Comparison of ENCODE assay signal across 2 cellular contexts in genomic region chr16:3389663-3390338, GRCh38.
TF ChIP-seq lines count a peak whose summit lies in the region.

No MANE protein-coding gene starts in this region.

TF ChIP-seq in liver, 16 proteins besides CTCF, POLR2A, EP300 and RAD21:
- TF ChIP-seq FOXA1 (IDR thresholded peaks at IDR 0.05) (no peak), EGR1 (IDR thresholded peaks at IDR 0.05; ENCODE audit: low read depth in 2 of 2) (no peak), TAF1 (conservative IDR thresholded peaks at IDR 0.05) (no peak), YY1 (IDR thresholded peaks at IDR 0.05) (no peak), GABPA (IDR thresholded peaks at IDR 0.05 in 1 of 2, conservative IDR thresholded peaks at IDR 0.05 in 1 of 2) (no peak), RXRA (IDR thresholded peaks at IDR 0.05) (no peak), HNF4A (conservative IDR thresholded peaks at IDR 0.05) (no peak), JUND (IDR thresholded peaks at IDR 0.05) (no peak), MAX (IDR thresholded peaks at IDR 0.05) (no peak), FOXA2 (IDR thresholded peaks at IDR 0.05) (no peak), SP1 (IDR thresholded peaks at IDR 0.05) (no peak), HNF4G (IDR thresholded peaks at IDR 0.05) (no peak), REST (IDR thresholded peaks at IDR 0.05) (no peak)
- TF ChIP-seq, protein P1, sequence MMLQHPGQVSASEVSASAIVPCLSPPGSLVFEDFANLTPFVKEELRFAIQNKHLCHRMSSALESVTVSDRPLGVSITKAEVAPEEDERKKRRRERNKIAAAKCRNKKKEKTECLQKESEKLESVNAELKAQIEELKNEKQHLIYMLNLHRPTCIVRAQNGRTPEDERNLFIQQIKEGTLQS (IDR thresholded peaks at IDR 0.05) = no peak
- TF ChIP-seq, protein P2, sequence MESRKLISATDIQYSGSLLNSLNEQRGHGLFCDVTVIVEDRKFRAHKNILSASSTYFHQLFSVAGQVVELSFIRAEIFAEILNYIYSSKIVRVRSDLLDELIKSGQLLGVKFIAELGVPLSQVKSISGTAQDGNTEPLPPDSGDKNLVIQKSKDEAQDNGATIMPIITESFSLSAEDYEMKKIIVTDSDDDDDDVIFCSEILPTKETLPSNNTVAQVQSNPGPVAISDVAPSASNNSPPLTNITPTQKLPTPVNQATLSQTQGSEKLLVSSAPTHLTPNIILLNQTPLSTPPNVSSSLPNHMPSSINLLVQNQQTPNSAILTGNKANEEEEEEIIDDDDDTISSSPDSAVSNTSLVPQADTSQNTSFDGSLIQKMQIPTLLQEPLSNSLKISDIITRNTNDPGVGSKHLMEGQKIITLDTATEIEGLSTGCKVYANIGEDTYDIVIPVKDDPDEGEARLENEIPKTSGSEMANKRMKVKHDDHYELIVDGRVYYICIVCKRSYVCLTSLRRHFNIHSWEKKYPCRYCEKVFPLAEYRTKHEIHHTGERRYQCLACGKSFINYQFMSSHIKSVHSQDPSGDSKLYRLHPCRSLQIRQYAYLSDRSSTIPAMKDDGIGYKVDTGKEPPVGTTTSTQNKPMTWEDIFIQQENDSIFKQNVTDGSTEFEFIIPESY (IDR thresholded peaks at IDR 0.05) = no peak

TF ChIP-seq in K562, 482 proteins besides CTCF, POLR2A, EP300 and RAD21:
- peak; percentile 73; the same call in 1 of the 2 replicates for TF ChIP-seq TCF7 (IDR thresholded peaks at IDR 0.05; ENCODE audit: borderline replicate concordance)
- no peak for TF ChIP-seq DPF2 (IDR thresholded peaks at IDR 0.05)
- 0 out of 2 replicates have a peak, but pooled peaks have one; percentile 20 for TF ChIP-seq ZNF263 (CRISPR knock-in tag; IDR thresholded peaks at IDR 0.05; ENCODE audit: borderline replicate concordance)
- 0 out of 2 replicates have a peak, but pooled peaks have one; percentile 29 for TF ChIP-seq LEF1 (IDR thresholded peaks at IDR 0.05)
- 0 out of 2 replicates have a peak, but pooled peaks have one; percentile 29 for TF ChIP-seq ZFX (CRISPR knock-in tag; IDR thresholded peaks at IDR 0.05)
- peak; percentile 53; the same call in 1 of the 2 replicates for TF ChIP-seq CTBP1 (IDR thresholded peaks at IDR 0.05; ENCODE audit: borderline replicate concordance)
- TF ChIP-seq TAL1 (IDR thresholded peaks at IDR 0.05) = 0 out of 2 replicates have a peak, but pooled peaks have one; percentile 11
- TF ChIP-seq TOE1 (IDR thresholded peaks at IDR 0.05; ENCODE audit: borderline replicate concordance) = no peak
- TF ChIP-seq TOE1 (CRISPR knock-in tag; IDR thresholded peaks at IDR 0.05; ENCODE audit: borderline replicate concordance, low read depth) = no peak
- TF ChIP-seq RBM34 (IDR thresholded peaks at IDR 0.05; ENCODE audit: borderline replicate concordance, insufficient read depth, low read length) = no peak
- TF ChIP-seq, protein P3, sequence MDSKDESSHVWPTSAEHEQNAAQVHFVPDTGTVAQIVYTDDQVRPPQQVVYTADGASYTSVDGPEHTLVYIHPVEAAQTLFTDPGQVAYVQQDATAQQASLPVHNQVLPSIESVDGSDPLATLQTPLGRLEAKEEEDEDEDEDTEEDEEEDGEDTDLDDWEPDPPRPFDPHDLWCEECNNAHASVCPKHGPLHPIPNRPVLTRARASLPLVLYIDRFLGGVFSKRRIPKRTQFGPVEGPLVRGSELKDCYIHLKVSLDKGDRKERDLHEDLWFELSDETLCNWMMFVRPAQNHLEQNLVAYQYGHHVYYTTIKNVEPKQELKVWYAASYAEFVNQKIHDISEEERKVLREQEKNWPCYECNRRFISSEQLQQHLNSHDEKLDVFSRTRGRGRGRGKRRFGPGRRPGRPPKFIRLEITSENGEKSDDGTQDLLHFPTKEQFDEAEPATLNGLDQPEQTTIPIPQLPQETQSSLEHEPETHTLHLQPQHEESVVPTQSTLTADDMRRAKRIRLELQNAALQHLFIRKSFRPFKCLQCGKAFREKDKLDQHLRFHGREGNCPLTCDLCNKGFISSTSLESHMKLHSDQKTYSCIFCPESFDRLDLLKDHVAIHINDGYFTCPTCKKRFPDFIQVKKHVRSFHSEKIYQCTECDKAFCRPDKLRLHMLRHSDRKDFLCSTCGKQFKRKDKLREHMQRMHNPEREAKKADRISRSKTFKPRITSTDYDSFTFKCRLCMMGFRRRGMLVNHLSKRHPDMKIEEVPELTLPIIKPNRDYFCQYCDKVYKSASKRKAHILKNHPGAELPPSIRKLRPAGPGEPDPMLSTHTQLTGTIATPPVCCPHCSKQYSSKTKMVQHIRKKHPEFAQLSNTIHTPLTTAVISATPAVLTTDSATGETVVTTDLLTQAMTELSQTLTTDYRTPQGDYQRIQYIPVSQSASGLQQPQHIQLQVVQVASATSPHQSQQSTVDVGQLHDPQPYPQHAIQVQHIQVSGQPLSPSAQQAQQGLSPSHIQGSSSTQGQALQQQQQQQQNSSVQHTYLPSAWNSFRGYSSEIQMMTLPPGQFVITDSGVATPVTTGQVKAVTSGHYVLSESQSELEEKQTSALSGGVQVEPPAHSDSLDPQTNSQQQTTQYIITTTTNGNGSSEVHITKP (IDR thresholded peaks at IDR 0.05; ENCODE audit: partially characterized antibody) = peak; percentile 44
- TF ChIP-seq CBFA2T3 (IDR thresholded peaks at IDR 0.05) = peak; percentile 29; the same call in 1 of the 2 replicates
- TF ChIP-seq, protein P4, sequence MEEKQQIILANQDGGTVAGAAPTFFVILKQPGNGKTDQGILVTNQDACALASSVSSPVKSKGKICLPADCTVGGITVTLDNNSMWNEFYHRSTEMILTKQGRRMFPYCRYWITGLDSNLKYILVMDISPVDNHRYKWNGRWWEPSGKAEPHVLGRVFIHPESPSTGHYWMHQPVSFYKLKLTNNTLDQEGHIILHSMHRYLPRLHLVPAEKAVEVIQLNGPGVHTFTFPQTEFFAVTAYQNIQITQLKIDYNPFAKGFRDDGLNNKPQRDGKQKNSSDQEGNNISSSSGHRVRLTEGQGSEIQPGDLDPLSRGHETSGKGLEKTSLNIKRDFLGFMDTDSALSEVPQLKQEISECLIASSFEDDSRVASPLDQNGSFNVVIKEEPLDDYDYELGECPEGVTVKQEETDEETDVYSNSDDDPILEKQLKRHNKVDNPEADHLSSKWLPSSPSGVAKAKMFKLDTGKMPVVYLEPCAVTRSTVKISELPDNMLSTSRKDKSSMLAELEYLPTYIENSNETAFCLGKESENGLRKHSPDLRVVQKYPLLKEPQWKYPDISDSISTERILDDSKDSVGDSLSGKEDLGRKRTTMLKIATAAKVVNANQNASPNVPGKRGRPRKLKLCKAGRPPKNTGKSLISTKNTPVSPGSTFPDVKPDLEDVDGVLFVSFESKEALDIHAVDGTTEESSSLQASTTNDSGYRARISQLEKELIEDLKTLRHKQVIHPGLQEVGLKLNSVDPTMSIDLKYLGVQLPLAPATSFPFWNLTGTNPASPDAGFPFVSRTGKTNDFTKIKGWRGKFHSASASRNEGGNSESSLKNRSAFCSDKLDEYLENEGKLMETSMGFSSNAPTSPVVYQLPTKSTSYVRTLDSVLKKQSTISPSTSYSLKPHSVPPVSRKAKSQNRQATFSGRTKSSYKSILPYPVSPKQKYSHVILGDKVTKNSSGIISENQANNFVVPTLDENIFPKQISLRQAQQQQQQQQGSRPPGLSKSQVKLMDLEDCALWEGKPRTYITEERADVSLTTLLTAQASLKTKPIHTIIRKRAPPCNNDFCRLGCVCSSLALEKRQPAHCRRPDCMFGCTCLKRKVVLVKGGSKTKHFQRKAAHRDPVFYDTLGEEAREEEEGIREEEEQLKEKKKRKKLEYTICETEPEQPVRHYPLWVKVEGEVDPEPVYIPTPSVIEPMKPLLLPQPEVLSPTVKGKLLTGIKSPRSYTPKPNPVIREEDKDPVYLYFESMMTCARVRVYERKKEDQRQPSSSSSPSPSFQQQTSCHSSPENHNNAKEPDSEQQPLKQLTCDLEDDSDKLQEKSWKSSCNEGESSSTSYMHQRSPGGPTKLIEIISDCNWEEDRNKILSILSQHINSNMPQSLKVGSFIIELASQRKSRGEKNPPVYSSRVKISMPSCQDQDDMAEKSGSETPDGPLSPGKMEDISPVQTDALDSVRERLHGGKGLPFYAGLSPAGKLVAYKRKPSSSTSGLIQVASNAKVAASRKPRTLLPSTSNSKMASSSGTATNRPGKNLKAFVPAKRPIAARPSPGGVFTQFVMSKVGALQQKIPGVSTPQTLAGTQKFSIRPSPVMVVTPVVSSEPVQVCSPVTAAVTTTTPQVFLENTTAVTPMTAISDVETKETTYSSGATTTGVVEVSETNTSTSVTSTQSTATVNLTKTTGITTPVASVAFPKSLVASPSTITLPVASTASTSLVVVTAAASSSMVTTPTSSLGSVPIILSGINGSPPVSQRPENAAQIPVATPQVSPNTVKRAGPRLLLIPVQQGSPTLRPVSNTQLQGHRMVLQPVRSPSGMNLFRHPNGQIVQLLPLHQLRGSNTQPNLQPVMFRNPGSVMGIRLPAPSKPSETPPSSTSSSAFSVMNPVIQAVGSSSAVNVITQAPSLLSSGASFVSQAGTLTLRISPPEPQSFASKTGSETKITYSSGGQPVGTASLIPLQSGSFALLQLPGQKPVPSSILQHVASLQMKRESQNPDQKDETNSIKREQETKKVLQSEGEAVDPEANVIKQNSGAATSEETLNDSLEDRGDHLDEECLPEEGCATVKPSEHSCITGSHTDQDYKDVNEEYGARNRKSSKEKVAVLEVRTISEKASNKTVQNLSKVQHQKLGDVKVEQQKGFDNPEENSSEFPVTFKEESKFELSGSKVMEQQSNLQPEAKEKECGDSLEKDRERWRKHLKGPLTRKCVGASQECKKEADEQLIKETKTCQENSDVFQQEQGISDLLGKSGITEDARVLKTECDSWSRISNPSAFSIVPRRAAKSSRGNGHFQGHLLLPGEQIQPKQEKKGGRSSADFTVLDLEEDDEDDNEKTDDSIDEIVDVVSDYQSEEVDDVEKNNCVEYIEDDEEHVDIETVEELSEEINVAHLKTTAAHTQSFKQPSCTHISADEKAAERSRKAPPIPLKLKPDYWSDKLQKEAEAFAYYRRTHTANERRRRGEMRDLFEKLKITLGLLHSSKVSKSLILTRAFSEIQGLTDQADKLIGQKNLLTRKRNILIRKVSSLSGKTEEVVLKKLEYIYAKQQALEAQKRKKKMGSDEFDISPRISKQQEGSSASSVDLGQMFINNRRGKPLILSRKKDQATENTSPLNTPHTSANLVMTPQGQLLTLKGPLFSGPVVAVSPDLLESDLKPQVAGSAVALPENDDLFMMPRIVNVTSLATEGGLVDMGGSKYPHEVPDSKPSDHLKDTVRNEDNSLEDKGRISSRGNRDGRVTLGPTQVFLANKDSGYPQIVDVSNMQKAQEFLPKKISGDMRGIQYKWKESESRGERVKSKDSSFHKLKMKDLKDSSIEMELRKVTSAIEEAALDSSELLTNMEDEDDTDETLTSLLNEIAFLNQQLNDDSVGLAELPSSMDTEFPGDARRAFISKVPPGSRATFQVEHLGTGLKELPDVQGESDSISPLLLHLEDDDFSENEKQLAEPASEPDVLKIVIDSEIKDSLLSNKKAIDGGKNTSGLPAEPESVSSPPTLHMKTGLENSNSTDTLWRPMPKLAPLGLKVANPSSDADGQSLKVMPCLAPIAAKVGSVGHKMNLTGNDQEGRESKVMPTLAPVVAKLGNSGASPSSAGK (IDR thresholded peaks at IDR 0.05) = peak; percentile 30; the same call in 1 of the 2 replicates
- TF ChIP-seq, protein P5, sequence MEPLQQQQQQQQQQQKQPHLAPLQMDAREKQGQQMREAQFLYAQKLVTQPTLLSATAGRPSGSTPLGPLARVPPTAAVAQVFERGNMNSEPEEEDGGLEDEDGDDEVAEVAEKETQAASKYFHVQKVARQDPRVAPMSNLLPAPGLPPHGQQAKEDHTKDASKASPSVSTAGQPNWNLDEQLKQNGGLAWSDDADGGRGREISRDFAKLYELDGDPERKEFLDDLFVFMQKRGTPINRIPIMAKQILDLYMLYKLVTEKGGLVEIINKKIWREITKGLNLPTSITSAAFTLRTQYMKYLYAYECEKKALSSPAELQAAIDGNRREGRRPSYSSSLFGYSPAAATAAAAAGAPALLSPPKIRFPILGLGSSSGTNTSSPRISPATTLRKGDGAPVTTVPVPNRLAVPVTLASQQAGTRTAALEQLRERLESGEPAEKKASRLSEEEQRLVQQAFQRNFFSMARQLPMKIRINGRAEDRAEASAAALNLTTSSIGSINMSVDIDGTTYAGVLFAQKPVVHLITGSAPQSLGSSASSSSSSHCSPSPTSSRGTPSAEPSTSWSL (CRISPR knock-in tag; IDR thresholded peaks at IDR 0.05; ENCODE audit: borderline replicate concordance) = no peak
TF ChIP-seq in K562: peak in this region for 9.
